In the genomic region with DNA sequence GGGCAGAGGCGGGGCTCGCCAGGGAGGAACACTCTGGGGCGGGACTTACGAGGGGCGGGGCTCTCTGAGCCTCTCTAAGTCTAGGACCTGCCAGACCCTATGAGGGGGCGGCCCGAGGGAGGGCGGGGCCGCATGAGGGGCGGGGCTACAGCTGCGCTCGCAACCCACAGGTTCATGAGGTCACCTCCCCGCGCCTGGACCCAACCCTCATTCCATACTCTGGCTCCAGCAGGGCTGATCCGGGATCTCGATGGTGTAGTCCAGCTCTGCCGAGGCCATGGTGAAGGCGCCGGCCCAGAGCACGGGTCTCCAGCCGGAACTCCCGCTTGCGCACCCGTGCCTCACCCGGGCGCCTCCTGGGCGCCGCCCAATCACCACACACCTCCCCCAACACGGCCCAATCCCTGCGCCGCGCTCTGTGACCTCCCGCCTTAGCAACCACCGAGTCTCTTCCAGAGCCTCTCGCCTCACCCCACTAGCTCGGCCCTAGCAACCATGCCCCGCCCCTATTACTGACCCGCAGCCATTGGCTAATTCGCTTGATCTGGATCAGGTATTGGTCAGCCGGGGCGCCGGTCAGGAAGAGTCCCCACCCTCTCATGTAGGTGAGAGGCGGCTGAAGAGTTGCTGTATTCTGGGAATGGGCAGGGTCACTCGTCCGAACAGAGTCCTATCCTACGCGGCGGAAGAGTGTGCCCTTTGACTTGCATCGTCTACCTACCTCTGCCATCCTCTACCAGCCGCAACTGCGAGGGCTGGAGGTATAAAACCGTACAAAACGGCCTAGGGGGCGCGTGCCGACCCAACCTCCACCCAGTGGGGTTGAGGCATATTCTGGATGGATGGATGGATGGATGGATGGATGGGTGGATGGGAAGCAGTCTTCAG, we compare ENCODE assay signal across 8 cellular contexts. TPM values are rescaled to one million over a fixed set of nuclear protein-coding genes. Genes with fewer than 3 reads are reported as not detected.
A peak's percentile ranks its signal among the peaks of the same experiment; 100 is the strongest.
DNase-seq lines count a peak whose midpoint lies in the region; ATAC-seq and TF ChIP-seq lines count a peak whose summit lies in the region.

A gene (plus strand): TSS at position 602 of the 888 bp plus-strand sequence. CDS start 14,984 bp downstream, outside the sequence.
A gene (minus strand): TSS at position 369 of the 888 bp plus-strand sequence. CDS start 90 bp downstream, at position 279.

- WGBS in smooth muscle cell (ENCODE audit: low lambda C conversion rate): 3% methylated on average over 46 of the region's 56 CpGs

- H3K27ac ChIP-seq in smooth muscle cell (ENCODE audit: low read depth): peak within 1 kb of the TSS; percentile 88

- ATAC-seq in GM18907 (IDR thresholded peaks at IDR 0.05; ENCODE audit: unreplicated experiment) (peak; percentile 91), HG03139 (IDR thresholded peaks at IDR 0.05; ENCODE audit: unreplicated experiment) (peak; percentile 87), WTC11 (peak; percentile 94)

- TF ChIP-seq CTCF in WTC11 (IDR thresholded peaks at IDR 0.05): no peak
- no peak for TF ChIP-seq CTCF in cardiac fibroblast (IDR thresholded peaks at IDR 0.05; ENCODE audit: low read depth, low read length)
- TF ChIP-seq CTCF in smooth muscle cell (IDR thresholded peaks at IDR 0.05; ENCODE audit: borderline replicate concordance, insufficient read depth, poor library complexity, severe bottlenecking): no peak

- POLR2A ChIA-PET in WTC11 (lab: Charles Lee): interaction anchor here (0.5 to 1.6 kb wide), 10 partner anchors 9 to 478 kb away, joined by 3 to 10 read pairs (median 4); a partner anchor contains a TSS

- H2AFZ ChIP-seq in smooth muscle cell (ENCODE audit: low read depth): peak within 1 kb of the TSS; percentile 92

- H3K27me3 ChIP-seq in smooth muscle cell (ENCODE audit: low read depth): no peaks in the 10 kb centered on the region

- no peaks in the 10 kb centered on the region for H3K27me3 Mint-ChIP-seq in WTC11 (ENCODE audit: low read depth)

- peaks cover 23% of the 10 kb centered on the region for H3K4me1 Mint-ChIP-seq in WTC11

- no peaks in the 10 kb centered on the region for H3K79me2 ChIP-seq in smooth muscle cell (ENCODE audit: low read depth)

- no peaks in the 10 kb centered on the region for H3K36me3 Mint-ChIP-seq in WTC11

- no peaks in the 10 kb centered on the region for H3K9me3 Mint-ChIP-seq in WTC11

- H3K36me3 ChIP-seq in smooth muscle cell (ENCODE audit: low read depth): no peaks in the 10 kb centered on the region

- peaks cover 9% of the 10 kb centered on the region for H3F3A ChIP-seq in smooth muscle cell (ENCODE audit: low read depth)

- H3K4me3 ChIP-seq in cardiac fibroblast (replicated peaks in 1 of 2; ENCODE audit: low read depth in 2 of 2, low read length in 2 of 2) (peak within 1 kb of the TSS; percentile 67 to 83), smooth muscle cell (peak within 1 kb of the TSS; percentile 60)

- peak within 1 kb of the TSS; percentile 89 for H3K4me2 ChIP-seq in smooth muscle cell

- peak within 1 kb of the TSS; percentile 72 for H3K9ac ChIP-seq in smooth muscle cell (ENCODE audit: low read depth)

- DNase-seq in AG08395 (ENCODE audit: low spot score) (peak; percentile 99), NCI-H2196 treated with DMSO at 0.1 percent for 48 hours (lab: John Stamatoyannopoulos, UW; ENCODE audit: unreplicated experiment) (peak; percentile 98), WTC11 (ENCODE audit: low spot score) (peak; percentile 99), cardiac fibroblast (ENCODE audit: low read depth in 2 of 2) (peak; percentile 99 to 100), iPS-NIHi7 (ENCODE audit: extremely low spot score) (peak; percentile 98), smooth muscle cell (lab: John Stamatoyannopoulos, UW; ENCODE audit: unreplicated experiment) (peak; percentile 99)

- H3K4me1 ChIP-seq in smooth muscle cell (ENCODE audit: low read depth): no peaks in the 10 kb centered on the region

- H3K27ac Mint-ChIP-seq in WTC11: peak within 1 kb of the TSS; percentile 80; the same call in 1 of the 2 replicates

- H4K20me1 ChIP-seq in smooth muscle cell (ENCODE audit: low read depth): no peaks in the 10 kb centered on the region

- CTCF ChIA-PET in WTC11 (lab: Charles Lee): interaction anchor here (0.6 to 5.0 kb wide), 18 partner anchors 9 to 627 kb away, joined by 3 to 42 read pairs (median 4); a partner anchor contains a TSS

- no peaks in the 10 kb centered on the region for H3K9me3 ChIP-seq in smooth muscle cell (replicated peaks; ENCODE audit: low read depth)

- H3K4me3 Mint-ChIP-seq in WTC11: peak within 1 kb of the TSS; percentile 92

TF ChIP-seq in WTC11, 78 proteins besides CTCF, POLR2A, EP300 and RAD21:
- TF ChIP-seq, protein P1, sequence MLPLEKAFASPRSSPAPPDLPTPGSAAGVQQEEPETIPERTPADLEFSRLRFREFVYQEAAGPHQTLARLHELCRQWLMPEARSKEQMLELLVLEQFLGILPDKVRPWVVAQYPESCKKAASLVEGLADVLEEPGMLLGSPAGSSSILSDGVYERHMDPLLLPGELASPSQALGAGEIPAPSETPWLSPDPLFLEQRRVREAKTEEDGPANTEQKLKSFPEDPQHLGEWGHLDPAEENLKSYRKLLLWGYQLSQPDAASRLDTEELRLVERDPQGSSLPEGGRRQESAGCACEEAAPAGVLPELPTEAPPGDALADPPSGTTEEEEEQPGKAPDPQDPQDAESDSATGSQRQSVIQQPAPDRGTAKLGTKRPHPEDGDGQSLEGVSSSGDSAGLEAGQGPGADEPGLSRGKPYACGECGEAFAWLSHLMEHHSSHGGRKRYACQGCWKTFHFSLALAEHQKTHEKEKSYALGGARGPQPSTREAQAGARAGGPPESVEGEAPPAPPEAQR (CRISPR knock-in tag; IDR thresholded peaks at IDR 0.05): 0 out of 2 replicates have a peak, but pooled peaks have one; percentile 20
- peak; percentile 47; the same call in 1 of the 2 replicates for TF ChIP-seq ETV6 (CRISPR knock-in tag; IDR thresholded peaks at IDR 0.05)
- TF ChIP-seq, protein P2, sequence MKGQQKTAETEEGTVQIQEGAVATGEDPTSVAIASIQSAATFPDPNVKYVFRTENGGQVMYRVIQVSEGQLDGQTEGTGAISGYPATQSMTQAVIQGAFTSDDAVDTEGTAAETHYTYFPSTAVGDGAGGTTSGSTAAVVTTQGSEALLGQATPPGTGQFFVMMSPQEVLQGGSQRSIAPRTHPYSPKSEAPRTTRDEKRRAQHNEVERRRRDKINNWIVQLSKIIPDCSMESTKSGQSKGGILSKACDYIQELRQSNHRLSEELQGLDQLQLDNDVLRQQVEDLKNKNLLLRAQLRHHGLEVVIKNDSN (CRISPR knock-in tag; IDR thresholded peaks at IDR 0.05): peak; percentile 31; the same call in 1 of the 2 replicates
- no peak for TF ChIP-seq MXD4 (CRISPR knock-in tag; IDR thresholded peaks at IDR 0.05; ENCODE audit: borderline replicate concordance)
- TF ChIP-seq ZNF317 (CRISPR knock-in tag; IDR thresholded peaks at IDR 0.05; ENCODE audit: borderline replicate concordance, low read depth): no peak
- TF ChIP-seq SP1 (CRISPR knock-in tag; conservative IDR thresholded peaks at IDR 0.05): peak; percentile 82
- TF ChIP-seq ZNF671 (CRISPR knock-in tag; IDR thresholded peaks at IDR 0.05): no peak
- no peak for TF ChIP-seq CBFB (CRISPR knock-in tag; IDR thresholded peaks at IDR 0.05; ENCODE audit: low read depth)
- TF ChIP-seq FOXK1 (CRISPR knock-in tag; IDR thresholded peaks at IDR 0.05): 0 out of 2 replicates have a peak, but pooled peaks have one; percentile 7
- no peak for TF ChIP-seq TCF7 (CRISPR knock-in tag; IDR thresholded peaks at IDR 0.05; ENCODE audit: low read depth)
- TF ChIP-seq HMGA2 (CRISPR knock-in tag; IDR thresholded peaks at IDR 0.05): no peak
- no peak for TF ChIP-seq NR2C2 (CRISPR knock-in tag; IDR thresholded peaks at IDR 0.05)
- no peak for TF ChIP-seq ZNF416 (CRISPR knock-in tag; IDR thresholded peaks at IDR 0.05)
- TF ChIP-seq, protein P3, sequence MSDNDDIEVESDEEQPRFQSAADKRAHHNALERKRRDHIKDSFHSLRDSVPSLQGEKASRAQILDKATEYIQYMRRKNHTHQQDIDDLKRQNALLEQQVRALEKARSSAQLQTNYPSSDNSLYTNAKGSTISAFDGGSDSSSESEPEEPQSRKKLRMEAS (CRISPR knock-in tag; IDR thresholded peaks at IDR 0.05): peak; percentile 21; the same call in 1 of the 2 replicates
- TF ChIP-seq GABPB1 (CRISPR knock-in tag; IDR thresholded peaks at IDR 0.05): 0 out of 2 replicates have a peak, but pooled peaks have one; percentile 23
- no peak for TF ChIP-seq ZNF423 (CRISPR knock-in tag; IDR thresholded peaks at IDR 0.05)
- TF ChIP-seq ZNF232 (CRISPR knock-in tag; IDR thresholded peaks at IDR 0.05): 0 out of 2 replicates have a peak, but pooled peaks have one; percentile 7
- no peak for TF ChIP-seq JUN (CRISPR knock-in tag; IDR thresholded peaks at IDR 0.05)
- TF ChIP-seq, protein P4, sequence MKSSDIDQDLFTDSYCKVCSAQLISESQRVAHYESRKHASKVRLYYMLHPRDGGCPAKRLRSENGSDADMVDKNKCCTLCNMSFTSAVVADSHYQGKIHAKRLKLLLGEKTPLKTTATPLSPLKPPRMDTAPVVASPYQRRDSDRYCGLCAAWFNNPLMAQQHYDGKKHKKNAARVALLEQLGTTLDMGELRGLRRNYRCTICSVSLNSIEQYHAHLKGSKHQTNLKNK (CRISPR knock-in tag; IDR thresholded peaks at IDR 0.05): no peak
- TF ChIP-seq NFYB (CRISPR knock-in tag; conservative IDR thresholded peaks at IDR 0.05; ENCODE audit: low read depth): peak; percentile 91

RNA-seq across cellular contexts. Expression of the first gene that starts in this region (rescaled TPM):
- total RNA-seq in WTC11 (2021): 0.74 to 1.6 TPM (median 0.78 TPM) in 3 replicates
- total RNA-seq in smooth muscle cell: 1.5 and 4.8 TPM in 2 replicates
- 8.3 and 10.1 TPM in 2 replicates for polyA plus RNA-seq in smooth muscle cell

RNA-seq across cellular contexts. Expression of the second gene that starts in this region (rescaled TPM):
- total RNA-seq in WTC11 (2021) (8.2 to 10.9 TPM (median 10.0 TPM) in 3 replicates), smooth muscle cell (8.1 and 8.6 TPM in 2 replicates)
- 13.0 and 15.5 TPM in 2 replicates for polyA plus RNA-seq in smooth muscle cell

Comparison
In these comparisons a context has a peak if more than half of its experiments do, and no peak if none do; other contexts are left out.
1. Peak in every context shown above with its lines: DNase-seq, ATAC-seq, H3K4me3 ChIP-seq and H3K27ac ChIP-seq.